ENCODE assay signal across 20 cellular contexts in genomic region chr12:100360450-100360849, GRCh38. TPM values are rescaled to one million over a fixed set of nuclear protein-coding genes. Genes with fewer than 3 reads are reported as not detected.
DNase-seq lines count a peak whose midpoint lies in the region; ATAC-seq, FAIRE-seq and TF ChIP-seq lines count a peak whose summit lies in the region.
"Had no signal": no experiment of that assay in that cellular context is flagged by ENCODE, and none has a peak within 500 bp of the region (broad histone marks: within the 10 kb centered on the region; RNA-seq: fewer than 3 reads in every experiment).

No MANE protein-coding gene starts in this region.

- H2AFZ ChIP-seq in HepG2 (ENCODE audit: low read length), result no peak overlapping the region
- 0 out of 2 replicates have a peak overlapping the region, but pooled peaks have one; percentile 49 for H2AFZ ChIP-seq in Loucy (ENCODE audit: low read length)
- no peak overlapping the region for H2AFZ ChIP-seq in keratinocyte (ENCODE audit: control insufficient read depth, low read length)

- TF ChIP-seq CTCF in HepG2 (CRISPR knock-in tag; IDR thresholded peaks at IDR 0.05) (no peak), right lobe of liver (IDR thresholded peaks at IDR 0.05) (no peak), Loucy (conservative IDR thresholded peaks at IDR 0.05; ENCODE audit: low read length) (no peak), keratinocyte (optimal IDR thresholded peaks at IDR 0.05 in 1 of 3, IDR thresholded peaks at IDR 0.05 in 1 of 3, conservative IDR thresholded peaks at IDR 0.05 in 1 of 3; ENCODE audit: extremely low read depth in 1 of 3, insufficient read depth in 2 of 3, low read length in 3 of 3) (no peak), progenitor cell of endocrine pancreas (IDR thresholded peaks at IDR 0.05; ENCODE audit: unreplicated experiment) (no peak), prostate gland (IDR thresholded peaks at IDR 0.05) (no peak)

- H3K4me2 ChIP-seq in HepG2 (ENCODE audit: low read depth, low read length) (no peak overlapping the region), Loucy (ENCODE audit: low read depth, low read length, poor library complexity, severe bottlenecking) (no peak overlapping the region), keratinocyte (ENCODE audit: control insufficient read depth, extremely low read depth, insufficient read depth, low read depth, low read length) (peak overlapping the region; percentile 2)

- ATAC-seq in HepG2 (no peak), right lobe of liver (no peak)

- in situ Hi-C loops in HepG2 (cut with HindIII; ENCODE audit: extremely low pct_ligation_motif_present, low pct_unique_long_range_greater_than_20kb), result no loop called here

- no peak overlapping the region for H3K9ac ChIP-seq in HepG2 (ENCODE audit: insufficient read depth, low read depth, low read length)
- H3K9ac ChIP-seq in Loucy (ENCODE audit: low read depth, low read length, poor library complexity, severe bottlenecking), result no peak overlapping the region
- no peak overlapping the region for H3K9ac ChIP-seq in keratinocyte (ENCODE audit: control insufficient read depth, extremely low read depth, insufficient read depth, low read length)

- no peak overlapping the region for H3K27ac ChIP-seq in HepG2 (ENCODE audit: extremely low read length, insufficient read depth, low read length)
- H3K27ac ChIP-seq in right lobe of liver, result no peak overlapping the region
- H3K27ac ChIP-seq in keratinocyte (ENCODE audit: control insufficient read depth, insufficient read depth, low read length), result no peak overlapping the region
- H3K27ac ChIP-seq in prostate gland, result no peak overlapping the region

- DNase-seq in HepG2 (ENCODE audit: low spot score) (no peak), right lobe of liver (no peak), keratinocyte (ENCODE audit: low read depth, low spot score) (no peak), progenitor cell of endocrine pancreas (ENCODE audit: low spot score, unreplicated experiment) (no peak), prostate gland (ENCODE audit: low spot score) (no peak), NCI-H82 (lab: John Stamatoyannopoulos, UW) (no peak), activated T-cell treated with anti-CD3 and anti-CD28 coated beads for 4 hours (no peak)
- DNase-seq: 8988T; C1 segment of cervical spinal cord; CD4-positive, alpha-beta memory T cell; COR-L47; DMS153; DND-41; GOT3; H7 had no signal

- no TSS peak for BruUV-seq in HepG2 (replicated peaks; lab: Mats Ljungman, UMichigan)

- no peak for TF ChIP-seq RAD21 in HepG2 (CRISPR knock-in tag; IDR thresholded peaks at IDR 0.05)

- no peaks in the 10 kb centered on the region for H3F3A ChIP-seq in Loucy (ENCODE audit: low read depth)

- peaks cover 16% of the 10 kb centered on the region for H3K4me1 Mint-ChIP-seq in progenitor cell of endocrine pancreas (ENCODE audit: low read depth)
- H3K4me1 Mint-ChIP-seq: CD4-positive, alpha-beta memory T cell had no signal

- H3K4me3 ChIP-seq in HepG2 (replicated peaks in 1 of 3; ENCODE audit: insufficient read depth in 1 of 3, low read depth in 2 of 3, low read length in 3 of 3) (no peak overlapping the region), right lobe of liver (no peak overlapping the region), Loucy (ENCODE audit: low read length, poor library complexity, severe bottlenecking) (no peak overlapping the region), keratinocyte (ENCODE audit: control insufficient read depth in 2 of 3, extremely low read depth in 1 of 3, insufficient read depth in 2 of 3, low read depth in 1 of 3, low read length in 3 of 3) (no peak overlapping the region), prostate gland (no peak overlapping the region)

- dilution Hi-C loops in keratinocyte (cut with MboI; ENCODE audit: extremely low pct_ligation_motif_present, low sequenced_read_pairs), result no loop called here

- no peaks in the 10 kb centered on the region for H3K9me3 ChIP-seq in HepG2 (ENCODE audit: low read length)
- H3K9me3 ChIP-seq in right lobe of liver, result no peaks in the 10 kb centered on the region
- H3K9me3 ChIP-seq in Loucy (ENCODE audit: insufficient read depth, low read depth, low read length), result no peaks in the 10 kb centered on the region
- no peaks in the 10 kb centered on the region for H3K9me3 ChIP-seq in keratinocyte (ENCODE audit: control insufficient read depth, low read depth, low read length)
- H3K9me3 ChIP-seq in prostate gland, result no peaks in the 10 kb centered on the region

- CTCF ChIA-PET in HepG2 (lab: Yijun Ruan, JAX; ENCODE audit: low intra/inter-chr PET ratio, low total read pairs), result no interaction called here

- peak overlapping the region; percentile 53 for H3K27ac Mint-ChIP-seq in progenitor cell of endocrine pancreas
- H3K27ac Mint-ChIP-seq: CD4-positive, alpha-beta memory T cell had no signal

- POLR2A ChIA-PET in HepG2 (lab: Yijun Ruan, JAX), result no interaction called here

- no peaks in the 10 kb centered on the region for H3K36me3 Mint-ChIP-seq in progenitor cell of endocrine pancreas (ENCODE audit: insufficient read depth)
- H3K36me3 Mint-ChIP-seq: CD4-positive, alpha-beta memory T cell had no signal

- FAIRE-seq in HepG2 (lab: Jason Lieb, UNC) (no peak), keratinocyte (lab: Jason Lieb, UNC) (no peak)
- FAIRE-seq: G401.6, GM12892 had no signal

- H3K9me1 ChIP-seq in keratinocyte (ENCODE audit: control insufficient read depth, extremely low read depth, insufficient read depth, low read length), result no peaks in the 10 kb centered on the region

- H3K9me2 ChIP-seq in Loucy (replicated peaks; ENCODE audit: low read depth, low read length), result no peaks in the 10 kb centered on the region

- TF ChIP-seq EP300 in HepG2 (IDR thresholded peaks at IDR 0.05; ENCODE audit: low read depth in 2 of 2, low read length in 2 of 2) (no peak), HepG2 (CRISPR knock-in tag; IDR thresholded peaks at IDR 0.05; ENCODE audit: borderline replicate concordance) (no peak)

- intact Hi-C loops in HepG2 (cut with micrococcal nuclease; ENCODE audit: unreplicated experiment), result no loop called here
- intact Hi-C loops in right lobe of liver (cut with DNase I), result no loop called here
- intact Hi-C loops in prostate gland (cut with DNase I), result no loop called here

- peaks cover 19% of the 10 kb centered on the region for H3K27me3 Mint-ChIP-seq in progenitor cell of endocrine pancreas

- peaks cover 2 to 9% of the 10 kb centered on the region in 2 experiments; a peak in 1 of 5 replicates for H3K27me3 ChIP-seq in HepG2 (ENCODE audit: control insufficient read depth in 1 of 2, insufficient read depth in 2 of 2, low read length in 2 of 2)
- H3K27me3 ChIP-seq in right lobe of liver, result no peaks in the 10 kb centered on the region
- H3K27me3 ChIP-seq in Loucy (ENCODE audit: insufficient read depth, low read length, poor library complexity, severe bottlenecking), result no peaks in the 10 kb centered on the region
- H3K27me3 ChIP-seq in keratinocyte (ENCODE audit: control insufficient read depth, extremely low read depth, insufficient read depth, low read length), result peaks cover 7% of the 10 kb centered on the region
- no peaks in the 10 kb centered on the region for H3K27me3 ChIP-seq in prostate gland (replicated peaks; ENCODE audit: insufficient read depth)

- no peaks in the 10 kb centered on the region for H3K79me2 ChIP-seq in HepG2 (ENCODE audit: insufficient read depth, low read length)
- no peaks in the 10 kb centered on the region for H3K79me2 ChIP-seq in Loucy (ENCODE audit: insufficient read depth, low read length)
- no peaks in the 10 kb centered on the region for H3K79me2 ChIP-seq in keratinocyte (ENCODE audit: control insufficient read depth, insufficient read depth, low read length)

- TF ChIP-seq POLR2A in HepG2 (IDR thresholded peaks at IDR 0.05; ENCODE audit: insufficient read depth in 1 of 2, low read depth in 2 of 2, low read length in 2 of 2) (no peak), right lobe of liver (IDR thresholded peaks at IDR 0.05) (no peak), prostate gland (IDR thresholded peaks at IDR 0.05) (no peak)

- no peaks in the 10 kb centered on the region for H4K20me1 ChIP-seq in HepG2 (ENCODE audit: insufficient read depth, low read length)
- no peaks in the 10 kb centered on the region for H4K20me1 ChIP-seq in Loucy (ENCODE audit: insufficient read depth, low read length, poor library complexity, severe bottlenecking)
- no peaks in the 10 kb centered on the region for H4K20me1 ChIP-seq in keratinocyte (ENCODE audit: control insufficient read depth, extremely low read depth, insufficient read depth, low read length)

- H3K4me3 Mint-ChIP-seq in progenitor cell of endocrine pancreas (ENCODE audit: low read depth), result no peak overlapping the region
- H3K4me3 Mint-ChIP-seq: CD4-positive, alpha-beta memory T cell had no signal

- H3K36me3 ChIP-seq in HepG2 (replicated peaks in 1 of 2; ENCODE audit: control insufficient read depth in 1 of 2, insufficient read depth in 2 of 2, low read length in 2 of 2) (no peaks in the 10 kb centered on the region), right lobe of liver (no peaks in the 10 kb centered on the region), Loucy (ENCODE audit: insufficient read depth, low read length) (no peaks in the 10 kb centered on the region), keratinocyte (ENCODE audit: control insufficient read depth in 2 of 2, extremely low read depth in 1 of 2, insufficient read depth in 2 of 2, low read length in 2 of 2) (no peaks in the 10 kb centered on the region), prostate gland (no peaks in the 10 kb centered on the region)

- H3K9me3 Mint-ChIP-seq in progenitor cell of endocrine pancreas (ENCODE audit: low read depth), result no peaks in the 10 kb centered on the region
- H3K9me3 Mint-ChIP-seq: CD4-positive, alpha-beta memory T cell had no signal

- H3K4me1 ChIP-seq in HepG2 (ENCODE audit: insufficient read depth, low read length) (0 out of 2 replicates have a peak, but pooled peaks cover 11% of the 10 kb centered on the region), right lobe of liver (peaks cover 0 to 6% (median 0%) of the 10 kb centered on the region in 4 donors), Loucy (ENCODE audit: insufficient read depth, low read length, poor library complexity, severe bottlenecking) (no peaks in the 10 kb centered on the region), keratinocyte (ENCODE audit: control insufficient read depth, extremely low read depth, insufficient read depth, low read length) (peaks cover 11% of the 10 kb centered on the region), prostate gland (replicated peaks) (no peaks in the 10 kb centered on the region)

RNA-seq across cellular contexts. Expression of gene SLC17A8, which starts 3.6 kb away (rescaled TPM):
- total RNA-seq in HepG2 (2016; rRNA removed; fragmentation: Illumina TruSeq; extraction: Trizol), result 0.10 and 0.15 TPM in 2 replicates
- total RNA-seq in HepG2 (2016; cell fraction: cytosol; rRNA removed; fragmentation: Illumina TruSeq; extraction: Trizol; ENCODE audit: low read depth), result not detected in 2 replicates
- total RNA-seq in HepG2 (2016; cell fraction: insoluble cytoplasmic fraction; rRNA removed; fragmentation: Illumina TruSeq; extraction: Trizol), result 0.12 and 0.50 TPM in 2 replicates
- total RNA-seq in HepG2 (2016; cell fraction: membrane; rRNA removed; fragmentation: Illumina TruSeq; extraction: Trizol), result 0.03 and 0.10 TPM in 2 replicates
- 0.16 and 0.22 TPM in 2 replicates for total RNA-seq in HepG2 (2016; cell fraction: nucleus; rRNA removed; fragmentation: Illumina TruSeq; extraction: Trizol)
- 0.07 TPM in 1 of 2 replicates, not detected in the other for polyA plus RNA-seq in HepG2 (2011; rRNA removed)
- 0.04 TPM in 1 of 2 replicates, not detected in the other for polyA plus RNA-seq in HepG2 (2011; cell fraction: cytosol; rRNA removed)
- not detected in 2 replicates for polyA plus RNA-seq in HepG2 (2011; cell fraction: nucleus; rRNA removed)
- 0.05 and 0.21 TPM in 2 replicates for polyA plus RNA-seq in HepG2 (2012)
- polyA plus RNA-seq in HepG2 (2016; cell fraction: cytosol; fragmentation: Illumina TruSeq; extraction: Trizol; ENCODE audit: low read depth), result not detected in 2 replicates
- polyA plus RNA-seq in HepG2 (2016; cell fraction: insoluble cytoplasmic fraction; fragmentation: Illumina TruSeq; extraction: Trizol; ENCODE audit: low read depth), result 0.13 and 0.17 TPM in 2 replicates
- polyA plus RNA-seq in HepG2 (2016; cell fraction: membrane; fragmentation: Illumina TruSeq; extraction: Trizol; ENCODE audit: low read depth), result 0.03 and 0.06 TPM in 2 replicates
- 0.11 and 0.19 TPM in 2 replicates for polyA plus RNA-seq in HepG2 (2016; cell fraction: nucleus; fragmentation: Illumina TruSeq; extraction: Trizol; ENCODE audit: insufficient read depth, low read depth)
- not detected in 2 replicates for polyA minus RNA-seq in HepG2 (2011; rRNA and poly(A)+ RNA removed; ENCODE audit: low replicate concordance)
- polyA minus RNA-seq in HepG2 (2011; cell fraction: cytosol; rRNA and poly(A)+ RNA removed), result not detected in 2 replicates
- polyA minus RNA-seq in HepG2 (2011; cell fraction: nucleus; rRNA and poly(A)+ RNA removed), result 0.25 TPM in 1 of 2 replicates, not detected in the other
- under 1 TPM; 0.06 to 0.51 (median 0.23) TPM for total RNA-seq in right lobe of liver
- not detected in 3 replicates for polyA plus RNA-seq in keratinocyte
- polyA plus RNA-seq in keratinocyte (2011; ENCODE audit: low read depth), result not detected
- not detected in 2 replicates for polyA plus RNA-seq in keratinocyte (2011; cell fraction: cytosol; rRNA removed)
- not detected in 2 replicates for polyA plus RNA-seq in keratinocyte (2011; cell fraction: nucleus; rRNA removed)
- polyA plus RNA-seq in keratinocyte (2012; ENCODE audit: low replicate concordance), result not detected in 2 replicates
- polyA minus RNA-seq in keratinocyte, result not detected in 3 replicates
- polyA minus RNA-seq in keratinocyte (2011; cell fraction: cytosol; rRNA and poly(A)+ RNA removed), result not detected
- polyA minus RNA-seq in keratinocyte (2011; cell fraction: nucleus; rRNA and poly(A)+ RNA removed), result not detected in 2 replicates
- total RNA-seq in progenitor cell of endocrine pancreas, result 1.2 and 1.5 TPM in 2 replicates
- total RNA-seq in prostate gland, result not detected
- total RNA-seq: A673; CD4-positive, alpha-beta memory T cell; H7 had no signal
- polyA plus RNA-seq: BJ; CD4-positive, alpha-beta memory T cell had no signal
